24 cellular contexts compared by ENCODE assay signal in the genomic region with DNA sequence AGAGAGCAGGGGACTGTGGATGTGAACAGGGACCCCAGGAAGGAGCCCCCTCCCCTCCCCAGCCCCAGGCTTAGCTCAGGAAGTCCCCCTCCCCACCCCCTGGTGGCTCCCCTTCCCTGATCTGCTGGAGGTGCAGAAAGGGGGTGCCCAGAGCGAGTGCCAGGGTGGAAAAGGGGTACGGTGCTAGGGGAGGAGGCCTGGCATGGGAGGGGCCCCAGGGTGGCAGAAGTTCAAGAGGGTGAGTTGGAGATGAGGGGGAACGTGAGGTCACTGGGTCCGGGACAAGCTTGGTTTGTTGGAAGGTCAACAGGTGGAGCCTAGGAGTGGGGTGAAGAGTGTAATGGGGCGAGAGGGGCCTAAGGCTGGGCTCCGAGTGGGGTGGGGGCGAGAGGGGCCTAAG. TPM values are rescaled to one million over a fixed set of nuclear protein-coding genes. Genes with fewer than 3 reads are reported as not detected.
A peak's percentile ranks its signal among the peaks of the same experiment; 100 is the strongest.
DNase-seq lines count a peak whose midpoint lies in the region; ATAC-seq, FAIRE-seq and TF ChIP-seq lines count a peak whose summit lies in the region.
"Had no signal": no experiment of that assay in that cellular context is flagged by ENCODE, and none has a peak within 500 bp of the region (broad histone marks: within the 10 kb centered on the region; RNA-seq: fewer than 3 reads in every experiment).

No MANE protein-coding gene starts in this region.

- H3K27me3 ChIP-seq in K562 (ENCODE audit: control insufficient read depth in 2 of 2, insufficient read depth in 2 of 2, low read length in 2 of 2) (no peaks in the 10 kb centered on the region), HepG2 (ENCODE audit: control insufficient read depth in 1 of 2, insufficient read depth in 2 of 2, low read length in 2 of 2) (no peaks in the 10 kb centered on the region), osteoblast (ENCODE audit: insufficient read depth, low read length) (no peaks in the 10 kb centered on the region)

- H3K4me2 ChIP-seq in K562 (ENCODE audit: insufficient read depth, low read length) (no peak overlapping the region), HepG2 (ENCODE audit: low read depth, low read length) (no peak overlapping the region), osteoblast (ENCODE audit: insufficient read depth, low read length) (no peak overlapping the region)
- H3K4me2 ChIP-seq: A549 had no signal

- intact Hi-C loops in K562 (cut with micrococcal nuclease) = no loop called here
- intact Hi-C loops in HepG2 (cut with micrococcal nuclease; ENCODE audit: unreplicated experiment) = no loop called here

- H3K4me1 ChIP-seq in HEK293 (ENCODE audit: control insufficient read depth, insufficient read depth, low read length) (no peaks in the 10 kb centered on the region), K562 (replicated peaks in 1 of 2; ENCODE audit: control insufficient read depth in 2 of 2, insufficient read depth in 2 of 2, low read length in 2 of 2) (peaks cover 0 to 52% of the 10 kb centered on the region in 2 experiments; a peak in 3 of 5 replicates), HepG2 (ENCODE audit: insufficient read depth, low read length) (no peaks in the 10 kb centered on the region), osteoblast (ENCODE audit: insufficient read depth, low read length) (no peaks in the 10 kb centered on the region)
- H3K4me1 ChIP-seq: A549, BE2C, HAP-1 had no signal

- H3K36me3 ChIP-seq in HEK293 (ENCODE audit: control insufficient read depth in 2 of 2, insufficient read depth in 1 of 2, low read length in 2 of 2) (no peaks in the 10 kb centered on the region), K562 (ENCODE audit: control insufficient read depth, insufficient read depth, low read length) (no peaks in the 10 kb centered on the region), HepG2 (replicated peaks in 1 of 2; ENCODE audit: control insufficient read depth in 1 of 2, insufficient read depth in 2 of 2, low read length in 2 of 2) (peaks cover 11 to 31% of the 10 kb centered on the region in 2 experiments), osteoblast (ENCODE audit: insufficient read depth, low read length) (no peaks in the 10 kb centered on the region)
- H3K36me3 ChIP-seq: BE2C; BLaER1 treated with 17β-estradiol and CSF1 and Interleukin-3, amounts not matched to agents 10 nM and 100 nM; HAP-1 had no signal

- CTCF ChIA-PET in HEK293 (lab: Yijun Ruan, JAX) = interaction anchor here (0.6 to 0.7 kb wide), 2 partner anchors 124 to 691 kb away, joined by 3 read pairs; no protein-coding TSS in a partner anchor
- CTCF ChIA-PET in K562 (lab: Yijun Ruan, JAX; ENCODE audit: low intra/inter-chr PET ratio) = no interaction called here
- CTCF ChIA-PET in HepG2 (lab: Yijun Ruan, JAX; ENCODE audit: low intra/inter-chr PET ratio, low total read pairs) = no interaction called here

- 30% methylated on average over 7 of the region's 7 CpGs for whole genome bisulfite sequencing in K562 (ENCODE audit: insufficient coverage, low coverage, missing lambda C conversion rate)
- 89% methylated on average over 7 of the region's 7 CpGs for WGBS in HepG2 (ENCODE audit: low lambda C conversion rate)

- no peak overlapping the region for H3K4me3 ChIP-seq in HEK293 (ENCODE audit: low read depth, low read length)
- H3K4me3 ChIP-seq in K562 = no peak overlapping the region
- no peak overlapping the region for H3K4me3 ChIP-seq in HepG2 (replicated peaks in 1 of 3; ENCODE audit: insufficient read depth in 1 of 3, low read depth in 2 of 3, low read length in 3 of 3)
- no peak overlapping the region for H3K4me3 ChIP-seq in osteoblast (ENCODE audit: insufficient read depth, low read length)
- H3K4me3 ChIP-seq: A549; BLaER1 treated with 17β-estradiol and CSF1 and Interleukin-3, amounts not matched to agents 10 nM and 100 nM; HAP-1 had no signal

- TF ChIP-seq POLR2A in K562 (conservative IDR thresholded peaks at IDR 0.05) = no peak
- peak in 1 of 2 experiments; percentile 50; a peak in 2 of 4 replicates for TF ChIP-seq POLR2A in HepG2 (IDR thresholded peaks at IDR 0.05; ENCODE audit: insufficient read depth in 1 of 2, low read depth in 2 of 2, low read length in 2 of 2)

- POLR2A ChIA-PET in HEK293 (lab: Yijun Ruan, JAX) (no interaction called here), K562 (lab: Yijun Ruan, JAX) (interaction anchor here (1.3 kb wide), 1 partner anchor 11 kb away, joined by 6 read pairs; no protein-coding TSS in a partner anchor), HepG2 (lab: Yijun Ruan, JAX) (interaction anchor here (0.6 to 19.7 kb wide), 6 partner anchors 19 to 1046 kb away, joined by 3 to 416 read pairs (median 3); a partner anchor contains a TSS)

- no peaks in the 10 kb centered on the region for H4K20me1 ChIP-seq in K562 (replicated peaks; ENCODE audit: control insufficient read depth, insufficient read depth, low read length)
- H4K20me1 ChIP-seq in HepG2 (ENCODE audit: insufficient read depth, low read length) = peaks cover 23% of the 10 kb centered on the region
- no peaks in the 10 kb centered on the region for H4K20me1 ChIP-seq in osteoblast (ENCODE audit: insufficient read depth, low read length)
- H4K20me1 ChIP-seq: BLaER1 treated with 17β-estradiol and CSF1 and Interleukin-3, amounts not matched to agents 10 nM and 100 nM had no signal

- FAIRE-seq in K562 (lab: Jason Lieb, UNC) (no peak), HepG2 (lab: Jason Lieb, UNC) (no peak)
- FAIRE-seq: A549, D721Med, GM12891, GM18507, H54 had no signal

- TF ChIP-seq RAD21 in K562 (CRISPR knock-in tag; conservative IDR thresholded peaks at IDR 0.05 in 1 of 2, IDR thresholded peaks at IDR 0.05 in 1 of 2) (no peak), HepG2 (CRISPR knock-in tag; IDR thresholded peaks at IDR 0.05) (no peak)

- no peak overlapping the region for H2AFZ ChIP-seq in K562 (ENCODE audit: low read depth, low read length)
- H2AFZ ChIP-seq in HepG2 (ENCODE audit: low read length) = no peak overlapping the region
- H2AFZ ChIP-seq in osteoblast (ENCODE audit: low read length) = no peak overlapping the region

- no peaks in the 10 kb centered on the region for H3K79me2 ChIP-seq in K562 (ENCODE audit: control insufficient read depth, insufficient read depth, low read length)
- no peaks in the 10 kb centered on the region for H3K79me2 ChIP-seq in HepG2 (ENCODE audit: insufficient read depth, low read length)
- no peaks in the 10 kb centered on the region for H3K79me2 ChIP-seq in osteoblast (ENCODE audit: insufficient read depth, low read length)

- no peaks in the 10 kb centered on the region for H3K9me3 ChIP-seq in HEK293 (ENCODE audit: control insufficient read depth, insufficient read depth, low read depth, low read length)
- H3K9me3 ChIP-seq in K562 (replicated peaks; ENCODE audit: control insufficient read depth, insufficient read depth, low read depth, low read length) = no peaks in the 10 kb centered on the region
- no peaks in the 10 kb centered on the region for H3K9me3 ChIP-seq in HepG2 (ENCODE audit: low read length)
- no peaks in the 10 kb centered on the region for H3K9me3 ChIP-seq in osteoblast (ENCODE audit: low read depth, low read length)
- H3K9me3 ChIP-seq: A549; BE2C; BLaER1 treated with 17β-estradiol and CSF1 and Interleukin-3, amounts not matched to agents 10 nM and 100 nM; HAP-1 had no signal

- no peak for TF ChIP-seq EP300 in K562 (IDR thresholded peaks at IDR 0.05; ENCODE audit: low read length)
- no peak for TF ChIP-seq EP300 in HepG2 (IDR thresholded peaks at IDR 0.05; ENCODE audit: low read depth in 2 of 2, low read length in 2 of 2)
- TF ChIP-seq EP300 in HepG2 (CRISPR knock-in tag; IDR thresholded peaks at IDR 0.05; ENCODE audit: borderline replicate concordance) = no peak

- BruUV-seq in K562 (replicated peaks; lab: Mats Ljungman, UMichigan) (no TSS peak), HepG2 (replicated peaks; lab: Mats Ljungman, UMichigan) (no TSS peak)

- no peak overlapping the region for H3K27ac ChIP-seq in HEK293 (ENCODE audit: extremely low read depth, low read depth, low read length)
- H3K27ac ChIP-seq in K562 (ENCODE audit: extremely low read depth, low read depth, low read length) = no peak overlapping the region
- H3K27ac ChIP-seq in HepG2 (ENCODE audit: extremely low read length, insufficient read depth, low read length) = no peak overlapping the region
- H3K27ac ChIP-seq in osteoblast (ENCODE audit: low read depth, low read length) = no peak overlapping the region
- H3K27ac ChIP-seq: A549; BLaER1 treated with 17β-estradiol and CSF1 and Interleukin-3, amounts not matched to agents 10 nM and 100 nM had no signal

- ATAC-seq in K562 (no peak), HepG2 (no peak)

- in situ Hi-C loops in K562 (cut with MboI) = no loop called here
- in situ Hi-C loops in HepG2 (cut with HindIII; ENCODE audit: extremely low pct_ligation_motif_present, low pct_unique_long_range_greater_than_20kb) = no loop called here

- no peaks in the 10 kb centered on the region for H3K9me1 ChIP-seq in K562 (ENCODE audit: control insufficient read depth, insufficient read depth, low read length)

- TF ChIP-seq CTCF in HEK293 (tag by site-specific recombination; IDR thresholded peaks at IDR 0.05) (no peak), K562 (IDR thresholded peaks at IDR 0.05 in 2 of 3, conservative IDR thresholded peaks at IDR 0.05 in 1 of 3; ENCODE audit: insufficient read depth in 2 of 3, low read depth in 1 of 3, low read length in 3 of 3) (no peak), HepG2 (CRISPR knock-in tag; IDR thresholded peaks at IDR 0.05) (no peak), osteoblast (IDR thresholded peaks at IDR 0.05; ENCODE audit: extremely low read depth, low read depth, low read length) (no peak)

- DNase-seq in K562 (ENCODE audit: extremely low read depth in 1 of 4, low spot score in 3 of 4) (no peak), HepG2 (ENCODE audit: low spot score) (no peak), osteoblast (ENCODE audit: insufficient read length, low spot score, missing footprints) (peak; percentile 48), DMS79 (lab: John Stamatoyannopoulos, UW) (no peak), NCI-H1436 treated with DMSO at 0.1 percent for 48 hours (lab: John Stamatoyannopoulos, UW) (no peak)
- no peak for DNase-seq in activated CD4-positive, alpha-beta T cell treated with anti-CD3 and anti-CD28 coated beads for 48 hours
- DNase-seq: 8988T; ACHN; BE2C; CD4-positive, alpha-beta T cell; CD8-positive, alpha-beta memory T cell; DMS 273 treated with DMSO at 0.1 percent for 48 hours; DMS79 treated with DMSO at 0.1 percent for 48 hours; GF-D8; GOT3 had no signal

- H3K9ac ChIP-seq in K562 (ENCODE audit: insufficient read depth in 1 of 2, low read depth in 2 of 2, low read length in 2 of 2) (no peak overlapping the region), HepG2 (ENCODE audit: insufficient read depth, low read depth, low read length) (no peak overlapping the region)
- H3K9ac ChIP-seq: BLaER1 treated with 17β-estradiol and CSF1 and Interleukin-3, amounts not matched to agents 10 nM and 100 nM had no signal

RNA-seq across cellular contexts. Expression of a gene that starts 21.5 kb away (rescaled TPM):
- 126 and 292 TPM in 2 replicates for total RNA-seq in K562 (2011; cell fraction: chromatin; rRNA removed; ENCODE audit: low replicate concordance)
- 220 and 224 TPM in 2 replicates for total RNA-seq in K562 (2011; cell fraction: nucleolus; rRNA removed)
- total RNA-seq in K562 (2011; cell fraction: nucleoplasm; rRNA removed) = 142 and 163 TPM in 2 replicates
- total RNA-seq in K562 (2014; rRNA removed) = 82.1 and 123 TPM in 2 replicates
- total RNA-seq in K562 (2014; rRNA removed; fragmentation: Illumina TruSeq; extraction: Trizol) = 40.0 and 42.0 TPM in 2 replicates
- 54.1 and 60.6 TPM in 2 replicates for total RNA-seq in K562 (2015; rRNA removed; fragmentation: Illumina TruSeq; extraction: Trizol)
- total RNA-seq in K562 (2021) = 70.3 and 70.8 TPM in 2 replicates
- polyA plus RNA-seq in K562 (2011; rRNA removed) = 47.7 and 49.2 TPM in 2 replicates
- polyA plus RNA-seq in K562 (2011; cell fraction: cytosol; rRNA removed) = 48.9 and 107 TPM in 2 replicates
- polyA plus RNA-seq in K562 (2011; cell fraction: nucleus; rRNA removed) = 45.7 and 87.5 TPM in 2 replicates
- 51.9 and 71.5 TPM in 2 replicates for polyA plus RNA-seq in K562 (2012)
- polyA plus RNA-seq in K562 (2014; fragmentation: Illumina TruSeq; extraction: Trizol) = 43.8 and 48.8 TPM in 2 replicates
- 1 to 10 TPM; 2.5 to 3.0 TPM for polyA plus RNA-seq in K562 (2014; fragmentation: Nextera tagmentation; extraction: Ambion mirVana)
- 61.5 and 67.3 TPM in 2 replicates for polyA plus RNA-seq in K562 (2014; rRNA removed)
- polyA minus RNA-seq in K562 (2011; rRNA and poly(A)+ RNA removed) = 57.4 and 92.0 TPM in 2 replicates
- 81.1 and 112 TPM in 2 replicates for polyA minus RNA-seq in K562 (2011; cell fraction: cytosol; rRNA and poly(A)+ RNA removed)
- 51.6 and 57.1 TPM in 2 replicates for polyA minus RNA-seq in K562 (2011; cell fraction: nucleus; rRNA and poly(A)+ RNA removed)
- total RNA-seq in HepG2 (2016; rRNA removed; fragmentation: Illumina TruSeq; extraction: Trizol) = 17.7 and 47.2 TPM in 2 replicates
- total RNA-seq in HepG2 (2016; cell fraction: cytosol; rRNA removed; fragmentation: Illumina TruSeq; extraction: Trizol; ENCODE audit: low read depth) = 15.6 and 16.0 TPM in 2 replicates
- 18.0 and 45.6 TPM in 2 replicates for total RNA-seq in HepG2 (2016; cell fraction: insoluble cytoplasmic fraction; rRNA removed; fragmentation: Illumina TruSeq; extraction: Trizol)
- 19.6 and 21.4 TPM in 2 replicates for total RNA-seq in HepG2 (2016; cell fraction: membrane; rRNA removed; fragmentation: Illumina TruSeq; extraction: Trizol)
- total RNA-seq in HepG2 (2016; cell fraction: nucleus; rRNA removed; fragmentation: Illumina TruSeq; extraction: Trizol) = 39.7 and 53.4 TPM in 2 replicates
- polyA plus RNA-seq in HepG2 (2011; rRNA removed) = 43.4 and 51.8 TPM in 2 replicates
- 34.9 and 60.3 TPM in 2 replicates for polyA plus RNA-seq in HepG2 (2011; cell fraction: cytosol; rRNA removed)
- polyA plus RNA-seq in HepG2 (2011; cell fraction: nucleus; rRNA removed) = 48.6 and 49.4 TPM in 2 replicates
- 20.5 and 28.9 TPM in 2 replicates for polyA plus RNA-seq in HepG2 (2012)
- 5.7 and 6.6 TPM in 2 replicates for polyA plus RNA-seq in HepG2 (2016; cell fraction: cytosol; fragmentation: Illumina TruSeq; extraction: Trizol; ENCODE audit: low read depth)
- polyA plus RNA-seq in HepG2 (2016; cell fraction: insoluble cytoplasmic fraction; fragmentation: Illumina TruSeq; extraction: Trizol; ENCODE audit: low read depth) = 12.8 and 15.1 TPM in 2 replicates
- 8.4 and 11.1 TPM in 2 replicates for polyA plus RNA-seq in HepG2 (2016; cell fraction: membrane; fragmentation: Illumina TruSeq; extraction: Trizol; ENCODE audit: low read depth)
- 59.0 and 65.3 TPM in 2 replicates for polyA plus RNA-seq in HepG2 (2016; cell fraction: nucleus; fragmentation: Illumina TruSeq; extraction: Trizol; ENCODE audit: insufficient read depth, low read depth)
- 93.7 and 149 TPM in 2 replicates for polyA minus RNA-seq in HepG2 (2011; rRNA and poly(A)+ RNA removed; ENCODE audit: low replicate concordance)
- 63.0 and 87.1 TPM in 2 replicates for polyA minus RNA-seq in HepG2 (2011; cell fraction: cytosol; rRNA and poly(A)+ RNA removed)
- 28.2 and 35.2 TPM in 2 replicates for polyA minus RNA-seq in HepG2 (2011; cell fraction: nucleus; rRNA and poly(A)+ RNA removed)
- total RNA-seq in osteoblast = 56.1 and 66.6 TPM in 2 replicates

RNA-seq across cellular contexts. Expression of a gene that starts 24.4 kb away (rescaled TPM):
- 12.6 and 32.2 TPM in 2 replicates for total RNA-seq in K562 (2011; cell fraction: chromatin; rRNA removed; ENCODE audit: low replicate concordance)
- 12.8 and 16.5 TPM in 2 replicates for total RNA-seq in K562 (2011; cell fraction: nucleolus; rRNA removed)
- total RNA-seq in K562 (2011; cell fraction: nucleoplasm; rRNA removed) = 14.2 and 15.9 TPM in 2 replicates
- total RNA-seq in K562 (2014; rRNA removed) (6.0 and 8.9 TPM in 2 replicates), K562 (2014; rRNA removed; fragmentation: Illumina TruSeq; extraction: Trizol) (0.61 and 0.91 TPM in 2 replicates), K562 (2015; rRNA removed; fragmentation: Illumina TruSeq; extraction: Trizol) (1.4 and 1.7 TPM in 2 replicates), K562 (2021) (10.2 and 11.8 TPM in 2 replicates), HepG2 (2016; rRNA removed; fragmentation: Illumina TruSeq; extraction: Trizol) (17.2 and 51.6 TPM in 2 replicates), osteoblast (0.29 and 0.72 TPM in 2 replicates)
- polyA plus RNA-seq in K562 (2011; rRNA removed) (0.59 and 3.4 TPM in 2 replicates), K562 (2014; fragmentation: Illumina TruSeq; extraction: Trizol) (2.7 and 4.4 TPM in 2 replicates), K562 (2014; fragmentation: Nextera tagmentation; extraction: Ambion mirVana) (under 1 TPM; 0.11 to 0.17 TPM), K562 (2014; rRNA removed) (11.1 and 18.4 TPM in 2 replicates), HepG2 (2011; rRNA removed) (60.1 and 66.2 TPM in 2 replicates)
- polyA plus RNA-seq in K562 (2011; cell fraction: cytosol; rRNA removed) = 1.5 and 1.7 TPM in 2 replicates
- polyA plus RNA-seq in K562 (2011; cell fraction: nucleus; rRNA removed) = 22.7 and 25.6 TPM in 2 replicates
- 5.1 and 47.6 TPM in 2 replicates for polyA plus RNA-seq in K562 (2012)
- 0.39 and 0.69 TPM in 2 replicates for polyA minus RNA-seq in K562 (2011; rRNA and poly(A)+ RNA removed)
- 1.3 and 2.9 TPM in 2 replicates for polyA minus RNA-seq in K562 (2011; cell fraction: cytosol; rRNA and poly(A)+ RNA removed)
- 6.7 and 13.7 TPM in 2 replicates for polyA minus RNA-seq in K562 (2011; cell fraction: nucleus; rRNA and poly(A)+ RNA removed)
- total RNA-seq in HepG2 (2016; cell fraction: cytosol; rRNA removed; fragmentation: Illumina TruSeq; extraction: Trizol; ENCODE audit: low read depth) = 27.0 and 29.0 TPM in 2 replicates
- total RNA-seq in HepG2 (2016; cell fraction: insoluble cytoplasmic fraction; rRNA removed; fragmentation: Illumina TruSeq; extraction: Trizol) = 18.9 and 53.8 TPM in 2 replicates
- total RNA-seq in HepG2 (2016; cell fraction: membrane; rRNA removed; fragmentation: Illumina TruSeq; extraction: Trizol) = 21.9 and 22.1 TPM in 2 replicates
- 81.2 and 99.5 TPM in 2 replicates for total RNA-seq in HepG2 (2016; cell fraction: nucleus; rRNA removed; fragmentation: Illumina TruSeq; extraction: Trizol)
- 5.9 and 8.8 TPM in 2 replicates for polyA plus RNA-seq in HepG2 (2011; cell fraction: cytosol; rRNA removed)
- polyA plus RNA-seq in HepG2 (2011; cell fraction: nucleus; rRNA removed) = 568 and 629 TPM in 2 replicates
- polyA plus RNA-seq in HepG2 (2012) = 128 and 152 TPM in 2 replicates
- polyA plus RNA-seq in HepG2 (2016; cell fraction: cytosol; fragmentation: Illumina TruSeq; extraction: Trizol; ENCODE audit: low read depth) = 6.4 and 8.2 TPM in 2 replicates
- 30.7 and 38.6 TPM in 2 replicates for polyA plus RNA-seq in HepG2 (2016; cell fraction: insoluble cytoplasmic fraction; fragmentation: Illumina TruSeq; extraction: Trizol; ENCODE audit: low read depth)
- polyA plus RNA-seq in HepG2 (2016; cell fraction: membrane; fragmentation: Illumina TruSeq; extraction: Trizol; ENCODE audit: low read depth) = 8.2 and 12.6 TPM in 2 replicates
- polyA plus RNA-seq in HepG2 (2016; cell fraction: nucleus; fragmentation: Illumina TruSeq; extraction: Trizol; ENCODE audit: insufficient read depth, low read depth) = 647 and 722 TPM in 2 replicates
- 6.4 and 30.3 TPM in 2 replicates for polyA minus RNA-seq in HepG2 (2011; rRNA and poly(A)+ RNA removed; ENCODE audit: low replicate concordance)
- 11.7 and 11.8 TPM in 2 replicates for polyA minus RNA-seq in HepG2 (2011; cell fraction: cytosol; rRNA and poly(A)+ RNA removed)
- 59.6 and 87.7 TPM in 2 replicates for polyA minus RNA-seq in HepG2 (2011; cell fraction: nucleus; rRNA and poly(A)+ RNA removed)
- total RNA-seq: CD4-positive, alpha-beta T cell; CD8-positive, alpha-beta memory T cell; G401 had no signal
- polyA plus RNA-seq: CD8-positive, alpha-beta memory T cell had no signal

RNA-seq across cellular contexts. Expression of a gene that starts 42.4 kb away (rescaled TPM):
- 35.3 and 79.3 TPM in 2 replicates for total RNA-seq in K562 (2011; cell fraction: chromatin; rRNA removed; ENCODE audit: low replicate concordance)
- total RNA-seq in K562 (2011; cell fraction: nucleolus; rRNA removed) = 50.1 and 62.0 TPM in 2 replicates
- 53.5 and 56.9 TPM in 2 replicates for total RNA-seq in K562 (2011; cell fraction: nucleoplasm; rRNA removed)
- total RNA-seq in K562 (2014; rRNA removed) (26.1 and 27.8 TPM in 2 replicates), K562 (2014; rRNA removed; fragmentation: Illumina TruSeq; extraction: Trizol) (21.4 and 23.0 TPM in 2 replicates), K562 (2015; rRNA removed; fragmentation: Illumina TruSeq; extraction: Trizol) (30.2 and 32.9 TPM in 2 replicates), K562 (2021) (57.5 and 59.2 TPM in 2 replicates), HepG2 (2016; rRNA removed; fragmentation: Illumina TruSeq; extraction: Trizol) (22.1 and 24.3 TPM in 2 replicates), osteoblast (26.8 and 32.9 TPM in 2 replicates)
- polyA plus RNA-seq in K562 (2011; rRNA removed) (45.3 and 53.1 TPM in 2 replicates), K562 (2014; fragmentation: Illumina TruSeq; extraction: Trizol) (67.8 and 73.2 TPM in 2 replicates), K562 (2014; fragmentation: Nextera tagmentation; extraction: Ambion mirVana) (10 to 100 TPM in 1 of 2 experiments, 1 to 10 TPM in 1; 10.0 to 13.4 TPM), K562 (2014; rRNA removed) (54.4 and 70.6 TPM in 2 replicates), HepG2 (2011; rRNA removed) (38.2 and 38.3 TPM in 2 replicates)
- 44.7 and 90.9 TPM in 2 replicates for polyA plus RNA-seq in K562 (2011; cell fraction: cytosol; rRNA removed)
- 28.1 and 45.3 TPM in 2 replicates for polyA plus RNA-seq in K562 (2011; cell fraction: nucleus; rRNA removed)
- polyA plus RNA-seq in K562 (2012) = 66.1 and 72.9 TPM in 2 replicates
- polyA minus RNA-seq in K562 (2011; rRNA and poly(A)+ RNA removed) = 23.5 and 40.3 TPM in 2 replicates
- polyA minus RNA-seq in K562 (2011; cell fraction: cytosol; rRNA and poly(A)+ RNA removed) = 27.4 and 33.3 TPM in 2 replicates
- polyA minus RNA-seq in K562 (2011; cell fraction: nucleus; rRNA and poly(A)+ RNA removed) = 13.7 and 15.9 TPM in 2 replicates
- 46.0 and 47.6 TPM in 2 replicates for total RNA-seq in HepG2 (2016; cell fraction: cytosol; rRNA removed; fragmentation: Illumina TruSeq; extraction: Trizol; ENCODE audit: low read depth)
- total RNA-seq in HepG2 (2016; cell fraction: insoluble cytoplasmic fraction; rRNA removed; fragmentation: Illumina TruSeq; extraction: Trizol) = 17.6 and 24.7 TPM in 2 replicates
- 71.6 and 76.1 TPM in 2 replicates for total RNA-seq in HepG2 (2016; cell fraction: membrane; rRNA removed; fragmentation: Illumina TruSeq; extraction: Trizol)
- total RNA-seq in HepG2 (2016; cell fraction: nucleus; rRNA removed; fragmentation: Illumina TruSeq; extraction: Trizol) = 13.2 and 14.6 TPM in 2 replicates
- polyA plus RNA-seq in HepG2 (2011; cell fraction: cytosol; rRNA removed) = 26.3 and 36.9 TPM in 2 replicates
- polyA plus RNA-seq in HepG2 (2011; cell fraction: nucleus; rRNA removed) = 18.9 and 21.3 TPM in 2 replicates
- polyA plus RNA-seq in HepG2 (2012) = 17.2 and 21.1 TPM in 2 replicates
- 67.1 and 73.8 TPM in 2 replicates for polyA plus RNA-seq in HepG2 (2016; cell fraction: cytosol; fragmentation: Illumina TruSeq; extraction: Trizol; ENCODE audit: low read depth)
- polyA plus RNA-seq in HepG2 (2016; cell fraction: insoluble cytoplasmic fraction; fragmentation: Illumina TruSeq; extraction: Trizol; ENCODE audit: low read depth) = 26.5 and 34.4 TPM in 2 replicates
- polyA plus RNA-seq in HepG2 (2016; cell fraction: membrane; fragmentation: Illumina TruSeq; extraction: Trizol; ENCODE audit: low read depth) = 87.1 and 87.3 TPM in 2 replicates
- polyA plus RNA-seq in HepG2 (2016; cell fraction: nucleus; fragmentation: Illumina TruSeq; extraction: Trizol; ENCODE audit: insufficient read depth, low read depth) = 31.2 and 33.1 TPM in 2 replicates
- 47.1 and 98.7 TPM in 2 replicates for polyA minus RNA-seq in HepG2 (2011; rRNA and poly(A)+ RNA removed; ENCODE audit: low replicate concordance)
- polyA minus RNA-seq in HepG2 (2011; cell fraction: cytosol; rRNA and poly(A)+ RNA removed) = 17.2 and 21.1 TPM in 2 replicates
- polyA minus RNA-seq in HepG2 (2011; cell fraction: nucleus; rRNA and poly(A)+ RNA removed) = 13.4 and 13.7 TPM in 2 replicates
